ENCODE assay signal across 8 cellular contexts in genomic region chr4:76830612-76831474, GRCh38.
DNase-seq lines count a peak whose midpoint lies in the region; ATAC-seq lines count a peak whose summit lies in the region.

No MANE protein-coding gene starts in this region.

- H3K9me3 ChIP-seq in ES-I3 (ENCODE audit: control insufficient read depth, insufficient read depth, low read length) (no peaks in the 10 kb centered on the region), SJSA1 (replicated peaks) (no peaks in the 10 kb centered on the region)

- H3K27me3 ChIP-seq in SJSA1 (replicated peaks), result no peaks in the 10 kb centered on the region

- peak overlapping the region; percentile 23; the same call in 1 of the 2 replicates for H3K9ac ChIP-seq in ES-I3 (ENCODE audit: low read depth, low read length)

- intact Hi-C loops in Right ventricle myocardium superior (cut with DNase I), result no loop called here
- intact Hi-C loops in sciatic nerve (cut with DNase I), result no loop called here
- intact Hi-C loops in head of caudate nucleus (cut with DNase I), result no loop called here

- no peaks in the 10 kb centered on the region for H3K36me3 ChIP-seq in ES-I3 (ENCODE audit: insufficient read depth, low read length)
- H3K36me3 ChIP-seq in SJSA1, result no peaks in the 10 kb centered on the region

- DNase-seq in SJSA1 (ENCODE audit: low read depth in 1 of 2, low spot score in 2 of 2) (peak; percentile 83 to 94), Right ventricle myocardium superior (no peak), sciatic nerve (ENCODE audit: low spot score) (peak; percentile 60), head of caudate nucleus (no peak)
- DNase-seq in effector CD8-positive, alpha-beta T cell (lab: John Stamatoyannopoulos, UW), result no peak

- H3K27ac ChIP-seq in SJSA1, result peak overlapping the region; percentile 93

- peak overlapping the region; percentile 19 for H3K4me3 ChIP-seq in SJSA1

- H3K4me1 ChIP-seq in ES-I3 (ENCODE audit: insufficient read depth, low read length), result peaks cover 19% of the 10 kb centered on the region
- H3K4me1 ChIP-seq in SJSA1 (replicated peaks), result peaks cover 28% of the 10 kb centered on the region

- ATAC-seq in Right ventricle myocardium superior (ENCODE audit: poor library complexity) (peak; percentile 90), sciatic nerve (peak; percentile 84), HG02981 (IDR thresholded peaks at IDR 0.05; ENCODE audit: unreplicated experiment) (no peak), GM18517 (IDR thresholded peaks at IDR 0.05; ENCODE audit: unreplicated experiment) (no peak)

Comparison
In these comparisons a context has a peak if more than half of its experiments do, and no peak if none do; other contexts are left out.
1. DNase-seq: peak in SJSA1 (2 of 2) and sciatic nerve (single experiment); none in Right ventricle myocardium superior (single experiment), effector CD8-positive, alpha-beta T cell (single experiment) and head of caudate nucleus (0 of 42).
2. ATAC-seq: peak in Right ventricle myocardium superior (single experiment) and sciatic nerve (single experiment); none in HG02981 (single experiment) and GM18517 (single experiment).